Comparison of ENCODE assay signal across 7 cellular contexts in the genomic region with DNA sequence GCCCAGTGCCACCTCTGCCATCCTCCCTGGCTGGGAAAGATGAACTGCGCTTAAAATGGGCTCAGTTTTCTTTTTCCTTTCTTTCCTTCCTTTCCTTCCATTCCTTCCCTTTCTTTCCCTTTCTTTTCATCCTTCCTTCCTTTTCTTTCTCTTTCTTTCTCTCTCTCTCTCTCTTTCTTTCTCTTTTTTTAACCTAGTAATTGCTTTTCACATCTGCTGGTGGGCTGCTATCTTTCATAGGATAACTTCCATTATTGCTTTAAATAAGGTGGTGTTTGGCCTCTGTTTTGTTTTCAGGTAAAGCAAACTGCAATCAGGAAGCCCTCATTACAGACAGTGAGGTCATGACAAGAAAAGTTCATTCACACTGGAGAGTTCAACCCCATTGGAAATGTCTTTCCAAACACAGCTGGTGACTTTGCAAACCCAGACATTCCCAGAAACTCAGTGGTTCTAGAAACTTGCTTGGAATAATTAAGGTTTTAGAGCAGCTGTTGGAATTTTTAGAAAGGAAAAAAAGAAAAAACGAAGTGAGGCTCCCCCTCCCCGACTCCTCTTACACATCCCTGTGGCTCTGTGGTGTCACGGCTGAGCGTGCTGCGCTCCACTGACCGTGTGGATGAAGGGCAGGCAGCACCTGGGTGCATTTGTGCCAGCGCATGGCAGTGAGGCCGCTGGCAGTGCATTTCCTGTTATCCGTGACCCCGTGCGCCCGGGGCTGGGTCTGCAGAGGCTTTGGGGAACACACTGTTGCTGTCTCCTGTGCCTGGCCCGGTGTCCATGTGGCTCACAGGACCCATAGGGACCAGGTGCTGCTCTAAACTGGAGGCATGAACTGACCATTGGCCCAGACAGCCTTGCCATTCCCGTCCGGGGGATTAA.
A peak's percentile ranks its signal among the peaks of the same experiment; 100 is the strongest.
DNase-seq lines count a peak whose midpoint lies in the region; ATAC-seq and TF ChIP-seq lines count a peak whose summit lies in the region.

No MANE protein-coding gene starts in this region.

- intact Hi-C loops in activated CD8-positive, alpha-beta T cell treated with anti-CD3 and anti-CD28 coated beads for 36 hours (cut with micrococcal nuclease) = loop anchor here (2.0 kb wide), 1 partner anchor 73 kb away; no protein-coding TSS in a partner anchor

- H3K36me3 Mint-ChIP-seq in activated CD8-positive, alpha-beta T cell treated with anti-CD3 and anti-CD28 coated beads for 36 hours (ENCODE audit: low read depth) = peaks cover 26% of the 10 kb centered on the region
- peaks cover 13 to 19% (median 15%) of the 10 kb centered on the region in 3 donors for H3K36me3 Mint-ChIP-seq in immature natural killer cell

- peak; percentile 38 for DNase-seq in activated CD8-positive, alpha-beta T cell treated with anti-CD3 and anti-CD28 coated beads for 36 hours
- no peak for DNase-seq in immature natural killer cell
- no peak for DNase-seq in OCI-M2 (lab: John Stamatoyannopoulos, UW; ENCODE audit: unreplicated experiment)
- DNase-seq in NCI-H82 treated with DMSO at 0.1 percent for 48 hours (lab: John Stamatoyannopoulos, UW; ENCODE audit: unreplicated experiment) = no peak

- no peak overlapping the region for H3K9ac ChIP-seq in stomach smooth muscle (ENCODE audit: low read length in 2 of 2)

- H3K4me3 Mint-ChIP-seq in activated CD8-positive, alpha-beta T cell treated with anti-CD3 and anti-CD28 coated beads for 36 hours = peak overlapping the region; percentile 79
- H3K4me3 Mint-ChIP-seq in immature natural killer cell = peak overlapping the region; percentile 74 to 83 (median 81)

- peak overlapping the region; percentile 46 for H3K27ac ChIP-seq in stomach smooth muscle (ENCODE audit: low read length)

- H3K4me3 ChIP-seq in stomach smooth muscle (ENCODE audit: low read length in 2 of 2) = no peak overlapping the region

- no peaks in the 10 kb centered on the region for H3K9me3 ChIP-seq in stomach smooth muscle (ENCODE audit: control insufficient read depth in 2 of 2, low read length in 2 of 2)

- CTCF ChIA-PET in activated CD8-positive, alpha-beta T cell treated with anti-CD3 and anti-CD28 coated beads for 36 hours (lab: Charles Lee) = interaction anchor here (0.6 to 4.8 kb wide), 13 partner anchors 10 to 156 kb away, joined by 3 to 38 read pairs (median 3); no protein-coding TSS in a partner anchor

- no peaks in the 10 kb centered on the region for H3K27me3 ChIP-seq in stomach smooth muscle (ENCODE audit: control insufficient read depth in 1 of 2, insufficient read depth in 2 of 2, low read length in 2 of 2)

- H3K4me1 ChIP-seq in stomach smooth muscle (ENCODE audit: control insufficient read depth, insufficient read depth, low read length) = peaks cover 35% of the 10 kb centered on the region

- H3K27me3 Mint-ChIP-seq in activated CD8-positive, alpha-beta T cell treated with anti-CD3 and anti-CD28 coated beads for 36 hours = no peaks in the 10 kb centered on the region
- H3K27me3 Mint-ChIP-seq in immature natural killer cell (ENCODE audit: low read depth in 3 of 3) = peaks cover 12 to 43% (median 41%) of the 10 kb centered on the region in 3 donors

- TF ChIP-seq CTCF in activated CD8-positive, alpha-beta T cell treated with anti-CD3 and anti-CD28 coated beads for 36 hours (IDR thresholded peaks at IDR 0.05) = no peak

- peaks cover 0 to 4% of the 10 kb centered on the region in 2 donors for H3K36me3 ChIP-seq in stomach smooth muscle (ENCODE audit: control insufficient read depth in 2 of 2, insufficient read depth in 2 of 2, low read length in 2 of 2)

- no peaks in the 10 kb centered on the region for H3K9me3 Mint-ChIP-seq in activated CD8-positive, alpha-beta T cell treated with anti-CD3 and anti-CD28 coated beads for 36 hours
- no peaks in the 10 kb centered on the region for H3K9me3 Mint-ChIP-seq in immature natural killer cell

- ATAC-seq in HG02759 (IDR thresholded peaks at IDR 0.05; ENCODE audit: unreplicated experiment) (peak; percentile 18), HG03097 (IDR thresholded peaks at IDR 0.05; ENCODE audit: low FRiP score, unreplicated experiment) (no peak)
- no peak for ATAC-seq in activated CD8-positive, alpha-beta T cell treated with anti-CD3 and anti-CD28 coated beads for 36 hours

- POLR2A ChIA-PET in activated CD8-positive, alpha-beta T cell treated with anti-CD3 and anti-CD28 coated beads for 36 hours (lab: Charles Lee) = interaction anchor here (0.7 to 4.4 kb wide), 10 partner anchors 7 to 238 kb away, joined by 3 to 20 read pairs (median 4); no protein-coding TSS in a partner anchor

- H3K4me1 Mint-ChIP-seq in activated CD8-positive, alpha-beta T cell treated with anti-CD3 and anti-CD28 coated beads for 36 hours (ENCODE audit: low read depth) = peaks cover 64% of the 10 kb centered on the region
- peaks cover 88 to 93% of the 10 kb centered on the region in 2 donors for H3K4me1 Mint-ChIP-seq in immature natural killer cell

- H3K27ac Mint-ChIP-seq in activated CD8-positive, alpha-beta T cell treated with anti-CD3 and anti-CD28 coated beads for 36 hours = peak overlapping the region; percentile 93
- H3K27ac Mint-ChIP-seq in immature natural killer cell = peak overlapping the region; percentile 95 to 99 (median 97)
